ENCODE assay signal across 8 cellular contexts in genomic region chr5:14665110-14665822, GRCh38. TPM values are rescaled to one million over a fixed set of nuclear protein-coding genes. Genes with fewer than 3 reads are reported as not detected.
DNase-seq lines count a peak whose midpoint lies in the region; ATAC-seq and TF ChIP-seq lines count a peak whose summit lies in the region.

No MANE protein-coding gene starts in this region.

- POLR2A ChIA-PET in activated CD4-positive, alpha-beta memory T cell treated with anti-CD3 and anti-CD28 coated beads for 36 hours (lab: Charles Lee) = interaction anchor here (1.0 kb wide), 1 partner anchor 83 kb away, joined by 3 read pairs; no protein-coding TSS in a partner anchor

- no peaks in the 10 kb centered on the region for H3K36me3 ChIP-seq in MM.1S (replicated peaks; ENCODE audit: insufficient read depth, low read length)

- peak overlapping the region; percentile 80 for H3K4me2 ChIP-seq in MM.1S (ENCODE audit: low read depth, low read length)

- peaks cover 28% of the 10 kb centered on the region for H3F3A ChIP-seq in MM.1S (ENCODE audit: insufficient read depth, low read length)

- no peaks in the 10 kb centered on the region for H3K9me3 ChIP-seq in MM.1S (replicated peaks; ENCODE audit: insufficient read depth, low read length)

- peak; percentile 18 for DNase-seq in activated gamma-delta T cell (lab: John Stamatoyannopoulos, UW)
- DNase-seq in activated gamma-delta T cell treated with Interleukin-2 at 50 U/mL for 16 hours = no peak
- DNase-seq in MM.1S = peak; percentile 53
- peak; percentile 43 for DNase-seq in activated CD4-positive, alpha-beta memory T cell treated with anti-CD3 and anti-CD28 coated beads for 36 hours
- DNase-seq in fibroblast of mammary gland (ENCODE audit: low read depth) = peak; percentile 24
- peak; percentile 25 for DNase-seq in nephron progenitor cell
- DNase-seq in HPDE6-E6E7 (ENCODE audit: extremely low spot score) = no peak

- no peak for TF ChIP-seq CTCF in MM.1S (IDR thresholded peaks at IDR 0.05; ENCODE audit: low read length)
- TF ChIP-seq CTCF in fibroblast of mammary gland (conservative IDR thresholded peaks at IDR 0.05; ENCODE audit: control insufficient read depth, insufficient read depth, low read depth, low read length) = no peak
- TF ChIP-seq CTCF in nephron progenitor cell (IDR thresholded peaks at IDR 0.05) = no peak

- intact Hi-C loops in activated CD4-positive, alpha-beta memory T cell treated with anti-CD3 and anti-CD28 coated beads for 36 hours (cut with micrococcal nuclease) = loop anchor here (2.0 to 5.0 kb wide), 8 partner anchors 58 to 1802 kb away; partner anchors contain the start of genes ANKH, TRIO and ZNF622

- H3K27me3 ChIP-seq in MM.1S (replicated peaks; ENCODE audit: insufficient read depth, low read length) = no peaks in the 10 kb centered on the region

- H3K4me3 Mint-ChIP-seq in activated CD4-positive, alpha-beta memory T cell treated with anti-CD3 and anti-CD28 coated beads for 36 hours = peak overlapping the region; percentile 92
- peak overlapping the region; percentile 94 for H3K4me3 Mint-ChIP-seq in nephron progenitor cell

- H3K4me3 ChIP-seq in MM.1S (ENCODE audit: low read length) (peak overlapping the region; percentile 80), fibroblast of mammary gland (ENCODE audit: control insufficient read depth, low read depth, low read length) (peak overlapping the region; percentile 57)

- ATAC-seq in GM18498 (IDR thresholded peaks at IDR 0.05; ENCODE audit: unreplicated experiment) = no peak

- H2AFZ ChIP-seq in MM.1S (ENCODE audit: low read length) = peak overlapping the region; percentile 30; the same call in 1 of the 2 replicates

- no peaks in the 10 kb centered on the region for H3K9me2 ChIP-seq in MM.1S (replicated peaks; ENCODE audit: insufficient read depth, low read length)

- peaks cover 18% of the 10 kb centered on the region for H3K36me3 Mint-ChIP-seq in activated CD4-positive, alpha-beta memory T cell treated with anti-CD3 and anti-CD28 coated beads for 36 hours
- peaks cover 32% of the 10 kb centered on the region for H3K36me3 Mint-ChIP-seq in nephron progenitor cell (ENCODE audit: low read depth)

- peak overlapping the region; percentile 86 for H3K27ac Mint-ChIP-seq in activated CD4-positive, alpha-beta memory T cell treated with anti-CD3 and anti-CD28 coated beads for 36 hours
- peak overlapping the region; percentile 79 for H3K27ac Mint-ChIP-seq in nephron progenitor cell

- H4K20me1 ChIP-seq in MM.1S (ENCODE audit: insufficient read depth, low read length) = peaks cover 18% of the 10 kb centered on the region

- H3K4me1 ChIP-seq in MM.1S (ENCODE audit: low read length) = peaks cover 24% of the 10 kb centered on the region

- no peaks in the 10 kb centered on the region for H3K9me3 Mint-ChIP-seq in activated CD4-positive, alpha-beta memory T cell treated with anti-CD3 and anti-CD28 coated beads for 36 hours
- H3K9me3 Mint-ChIP-seq in nephron progenitor cell = peaks cover 5% of the 10 kb centered on the region

- H3K4me1 Mint-ChIP-seq in activated CD4-positive, alpha-beta memory T cell treated with anti-CD3 and anti-CD28 coated beads for 36 hours (ENCODE audit: low read depth) = peaks cover 59% of the 10 kb centered on the region
- peaks cover 46% of the 10 kb centered on the region for H3K4me1 Mint-ChIP-seq in nephron progenitor cell

- H3K79me2 ChIP-seq in MM.1S (ENCODE audit: low read length) = peaks cover 66% of the 10 kb centered on the region

- CTCF ChIA-PET in activated CD4-positive, alpha-beta memory T cell treated with anti-CD3 and anti-CD28 coated beads for 36 hours (lab: Charles Lee) = interaction anchor here (1.0 to 1.8 kb wide), 2 partner anchors 10 to 206 kb away, joined by 4 to 8 read pairs; partner anchors contain the start of gene ANKH

- H3K27me3 Mint-ChIP-seq in activated CD4-positive, alpha-beta memory T cell treated with anti-CD3 and anti-CD28 coated beads for 36 hours = no peaks in the 10 kb centered on the region
- peaks cover 3% of the 10 kb centered on the region for H3K27me3 Mint-ChIP-seq in nephron progenitor cell (ENCODE audit: low read depth, poor library complexity)

- H3K27ac ChIP-seq in MM.1S (ENCODE audit: low read length) = peak overlapping the region; percentile 94; the same call in 1 of the 2 replicates

- peak overlapping the region; percentile 87 for H3K9ac ChIP-seq in MM.1S (ENCODE audit: low read length)

RNA-seq across cellular contexts. Expression of gene OTULIN, which starts 0.7 kb away (rescaled TPM):
- 10 to 100 TPM; 53.3 to 53.6 TPM for total RNA-seq in activated CD4-positive, alpha-beta memory T cell treated with anti-CD3 and anti-CD28 coated beads for 36 hours

Comparison
In these comparisons a context has a peak if more than half of its experiments do, and no peak if none do; other contexts are left out.
1. DNase-seq: peak in activated gamma-delta T cell (single experiment), MM.1S (single experiment), activated CD4-positive, alpha-beta memory T cell treated with anti-CD3 and anti-CD28 coated beads for 36 hours (single experiment), fibroblast of mammary gland (single experiment) and nephron progenitor cell (single experiment); none in activated gamma-delta T cell treated with Interleukin-2 at 50 U/mL for 16 hours (single experiment) and HPDE6-E6E7 (single experiment).